In the genomic region with DNA sequence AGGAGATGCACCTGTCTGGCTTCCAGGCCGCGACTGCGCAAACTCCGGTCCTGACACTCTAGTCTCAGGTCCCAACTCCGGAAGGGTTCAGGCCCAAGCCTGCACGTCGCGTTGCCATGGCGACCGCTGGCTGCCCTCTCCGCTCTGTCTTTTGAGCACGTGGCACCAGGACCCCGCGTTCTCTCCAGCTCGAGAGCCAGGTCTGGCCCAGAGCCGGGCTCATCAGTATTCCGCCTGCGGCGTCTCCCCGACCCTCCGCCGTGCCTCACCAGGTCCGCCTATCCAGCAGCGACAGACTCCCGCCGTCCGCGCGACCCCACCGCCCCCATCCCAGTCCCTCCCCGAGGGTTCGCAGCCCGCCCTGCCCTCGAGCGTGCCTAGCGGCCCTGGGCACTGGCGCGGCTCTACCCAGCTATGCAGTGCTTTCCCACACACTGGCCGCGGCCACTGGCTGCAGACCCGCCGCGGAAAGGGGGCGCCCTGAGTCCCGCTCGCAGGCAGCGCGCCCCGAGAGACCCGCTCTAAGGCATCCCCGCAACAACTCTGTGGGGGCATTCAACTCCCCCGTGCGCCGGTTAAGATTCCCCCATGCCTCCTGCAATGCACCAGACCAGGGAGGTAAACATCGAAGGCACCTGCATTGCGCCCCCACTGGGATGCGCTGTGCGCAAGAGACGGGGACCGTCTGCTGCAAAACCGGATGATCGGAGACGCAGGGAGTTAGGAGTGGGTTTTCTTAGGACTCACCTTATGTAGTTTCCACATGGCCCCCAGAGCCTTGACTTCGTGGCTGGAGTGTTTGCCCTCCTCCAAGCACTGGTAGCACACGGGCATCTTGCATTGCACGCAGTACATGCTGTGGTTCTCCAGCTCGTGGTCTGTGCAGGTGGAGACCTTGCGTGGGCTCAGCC, we compare ENCODE assay signal across 8 cellular contexts. TPM values are rescaled to one million over a fixed set of nuclear protein-coding genes. Genes with fewer than 3 reads are reported as not detected.
DNase-seq lines count a peak whose midpoint lies in the region; ATAC-seq, FAIRE-seq and TF ChIP-seq lines count a peak whose summit lies in the region.

No MANE protein-coding gene starts in this region.

- H3K9me3 Mint-ChIP-seq in CD8-positive, alpha-beta T cell = no peaks in the 10 kb centered on the region

- H3K27ac ChIP-seq in CD8-positive, alpha-beta T cell (ENCODE audit: low read depth, low read length) = no peak overlapping the region
- no peak overlapping the region for H3K27ac ChIP-seq in RWPE2 (ENCODE audit: poor library complexity, severe bottlenecking)
- no peak overlapping the region for H3K27ac ChIP-seq in kidney (ENCODE audit: low read depth in 2 of 2, low read length in 2 of 2)

- peaks cover 18% of the 10 kb centered on the region for H3K4me1 Mint-ChIP-seq in CD8-positive, alpha-beta T cell (ENCODE audit: low read depth)

- peak overlapping the region in 1 of 2 donors; percentile 26 for H3K9ac ChIP-seq in kidney (ENCODE audit: low read length in 2 of 2)

- no peaks in the 10 kb centered on the region for H3K27me3 ChIP-seq in CD8-positive, alpha-beta T cell (ENCODE audit: insufficient read depth, low read length)
- peaks cover 12% of the 10 kb centered on the region for H3K27me3 ChIP-seq in RWPE2 (ENCODE audit: insufficient read depth, poor library complexity, severe bottlenecking)

- no peaks in the 10 kb centered on the region for H3K36me3 ChIP-seq in CD8-positive, alpha-beta T cell (ENCODE audit: insufficient read depth, low read length)
- no peaks in the 10 kb centered on the region for H3K36me3 ChIP-seq in RWPE2 (ENCODE audit: low read depth)
- H3K36me3 ChIP-seq in kidney (ENCODE audit: control insufficient read depth in 1 of 2, insufficient read depth in 2 of 2, low read length in 2 of 2) = no peaks in the 10 kb centered on the region

- TF ChIP-seq CTCF in CD8-positive, alpha-beta T cell (IDR thresholded peaks at IDR 0.05) = peak; percentile 49
- TF ChIP-seq CTCF in RWPE2 (IDR thresholded peaks at IDR 0.05; ENCODE audit: poor library complexity, severe bottlenecking) (peak; percentile 73), astrocyte of the spinal cord (IDR thresholded peaks at IDR 0.05; ENCODE audit: low read depth, low read length) (peak; percentile 35), kidney (IDR thresholded peaks at IDR 0.05; ENCODE audit: borderline replicate concordance, extremely low read depth, insufficient read depth) (peak; percentile 5)

- no peak overlapping the region for H3K27ac Mint-ChIP-seq in CD8-positive, alpha-beta T cell

- peaks cover 5% of the 10 kb centered on the region for H3K36me3 Mint-ChIP-seq in CD8-positive, alpha-beta T cell

- no peaks in the 10 kb centered on the region for H3K9me3 ChIP-seq in CD8-positive, alpha-beta T cell (ENCODE audit: low read length)
- no peaks in the 10 kb centered on the region for H3K9me3 ChIP-seq in RWPE2 (ENCODE audit: severe bottlenecking)
- H3K9me3 ChIP-seq in kidney (ENCODE audit: control insufficient read depth in 1 of 2, low read length in 2 of 2) = no peaks in the 10 kb centered on the region

- H3K27me3 Mint-ChIP-seq in CD8-positive, alpha-beta T cell (ENCODE audit: low read depth) = peaks cover 3% of the 10 kb centered on the region

- peak overlapping the region; percentile 72 for H3K4me3 ChIP-seq in CD8-positive, alpha-beta T cell (ENCODE audit: low read depth, low read length)
- H3K4me3 ChIP-seq in RWPE2 (ENCODE audit: severe bottlenecking) = peak overlapping the region; percentile 52
- no peak overlapping the region for H3K4me3 ChIP-seq in astrocyte of the spinal cord (ENCODE audit: low read depth, low read length)
- H3K4me3 ChIP-seq in kidney (ENCODE audit: low read length in 2 of 2) = peak overlapping the region; percentile 51 to 78

- FAIRE-seq in kidney (lab: Jason Lieb, UNC) = no peak

- POLR2A ChIA-PET in CD8-positive, alpha-beta T cell (lab: Charles Lee) = interaction anchor here (0.5 to 2.1 kb wide), 2 partner anchors 9 to 448 kb away, joined by 4 to 18 read pairs; no protein-coding TSS in a partner anchor

- H3K4me1 ChIP-seq in CD8-positive, alpha-beta T cell (ENCODE audit: insufficient read depth, low read length) = peaks cover 17% of the 10 kb centered on the region
- H3K4me1 ChIP-seq in RWPE2 (ENCODE audit: insufficient read depth, poor library complexity, severe bottlenecking) (peaks cover 6% of the 10 kb centered on the region), kidney (ENCODE audit: control insufficient read depth in 1 of 2, insufficient read depth in 1 of 2, low read depth in 1 of 2, low read length in 2 of 2) (peaks cover 3 to 13% of the 10 kb centered on the region in 2 donors)

- in situ Hi-C loops in astrocyte of the spinal cord (cut with HindIII; ENCODE audit: low sequenced_read_pairs) = no loop called here

- peak in 5 of 7 experiments; percentile 30 to 69 (median 54) for DNase-seq in CD8-positive, alpha-beta T cell
- DNase-seq in LHCN-M2 (ENCODE audit: low read depth) (peak; percentile 39), RWPE2 (ENCODE audit: low spot score) (no peak), astrocyte of the spinal cord (ENCODE audit: low read depth, low spot score) (peak; percentile 17), kidney (peak; percentile 75), SIG-M5 treated with dmso at 0.1 percent for 504 hours (lab: John Stamatoyannopoulos, UW; ENCODE audit: unreplicated experiment) (no peak)
- DNase-seq in stimulated activated CD4-positive, alpha-beta T cell treated with anti-CD3 and anti-CD28 coated beads, Interleukin-1b, Interleukin-23, amount 100 ng/mL, for 48 hours = peak; percentile 61

- peak overlapping the region; percentile 93 for H3K4me3 Mint-ChIP-seq in CD8-positive, alpha-beta T cell

- CTCF ChIA-PET in CD8-positive, alpha-beta T cell (lab: Charles Lee) = interaction anchor here (1.4 kb wide), 2 partner anchors 10 to 146 kb away, joined by 3 to 4 read pairs; partner anchors contain the start of gene TMX1

- intact Hi-C loops in CD8-positive, alpha-beta T cell (cut with DNase I, micrococcal nuclease) = loop anchor here (2.0 to 10.0 kb wide), 8 partner anchors 147 to 895 kb away; partner anchors contain the start of genes RTRAF (in 2 of the 2), FRMD6 (in 1 of the 2), MAP4K5 (in 1 of the 2) and NIN (in 1 of the 2)
- intact Hi-C loops in kidney (cut with DNase I) = no loop called here

- ATAC-seq in CD8-positive, alpha-beta T cell = peak; percentile 32
- ATAC-seq in RWPE2 (ENCODE audit: low read depth) = no peak
- no peak for ATAC-seq in GM19035 (IDR thresholded peaks at IDR 0.05; ENCODE audit: unreplicated experiment)

RNA-seq across cellular contexts. Expression of gene TRIM9, which starts 1.3 kb away (rescaled TPM):
- under 1 TPM; 0.57 to 0.64 TPM for total RNA-seq in CD8-positive, alpha-beta T cell
- total RNA-seq in LHCN-M2 (2014; rRNA removed) (4.4 and 10.3 TPM in 2 replicates), kidney (2.0 TPM)
- 0.32 TPM for polyA plus RNA-seq in LHCN-M2 (2012)
- polyA plus RNA-seq in kidney (ENCODE audit: insufficient read depth, low read depth, low replicate concordance) = 0.67 TPM

Comparison
In these comparisons a context has a peak if more than half of its experiments do, and no peak if none do; other contexts are left out.
1. DNase-seq: peak in CD8-positive, alpha-beta T cell (5 of 7), LHCN-M2 (single experiment), astrocyte of the spinal cord (single experiment), kidney (single experiment) and stimulated activated CD4-positive, alpha-beta T cell treated with anti-CD3 and anti-CD28 coated beads, Interleukin-1b, Interleukin-23, amount 100 ng/mL, for 48 hours (single experiment); none in RWPE2 (single experiment) and SIG-M5 treated with dmso at 0.1 percent for 504 hours (single experiment).
2. CTCF ChIP-seq: peak in every context shown above with its lines; median percentile 73 in RWPE2; 49 in CD8-positive, alpha-beta T cell; 35 in astrocyte of the spinal cord; 5 in kidney.